25 cellular contexts compared by ENCODE assay signal in genomic region chr2:27154990-27155615, GRCh38. TPM values are rescaled to one million over a fixed set of nuclear protein-coding genes. Genes with fewer than 3 reads are reported as not detected.
"Had no signal": no experiment of that assay in that cellular context is flagged by ENCODE, and none has a peak within 500 bp of the region (broad histone marks: within the 10 kb centered on the region; RNA-seq: fewer than 3 reads in every experiment).

No MANE protein-coding gene starts in this region.

- H3K36me3 ChIP-seq: cardiac muscle cell, esophagus squamous epithelium, gastroesophageal sphincter, thoracic aorta had no signal

- H3K9me3 ChIP-seq: esophagus squamous epithelium, gastroesophageal sphincter, thoracic aorta had no signal

- H3K4me3 ChIP-seq: cardiac muscle cell, esophagus squamous epithelium, gastroesophageal sphincter, thoracic aorta had no signal

- H3K4me1 ChIP-seq: esophagus squamous epithelium, gastroesophageal sphincter had no signal

- H3K27me3 ChIP-seq: cardiac muscle cell had no signal

- DNase-seq: activated CD4-positive, alpha-beta memory T cell treated with anti-CD3 and anti-CD28 coated beads for 36 hours; activated CD4-positive, alpha-beta T cell treated with anti-CD3 and anti-CD28 coated beads for 48 hours; activated CD4-positive, CD25-positive, alpha-beta regulatory T cell; activated naive CD4-positive, alpha-beta T cell treated with Interleukin-2 at 50 U/mL for 16 hours; activated naive CD8-positive, alpha-beta T cell treated with anti-CD3 and anti-CD28 coated beads, Interleukin-2, amount 10 ng/mL, durations not matched to agents 7 days and 5 days; activated T-cell treated with anti-CD3 and anti-CD28 coated beads, Interleukin-2, amount 50 U/mL, for 48 hours; amniotic stem cell; effector CD4-positive, alpha-beta T cell; esophagus squamous epithelium; hypothalamus; left ventricle myocardium superior; retina; stimulated activated CD4-positive, alpha-beta T cell treated with anti-CD3 and anti-CD28 coated beads, Interleukin-2, amount 100 ng/mL, for 48 hours; stimulated activated CD8-positive, alpha-beta memory T cell treated with anti-CD3 and anti-CD28 coated beads, Interleukin-4, amount 100 ng/mL, for 48 hours; stimulated activated naive B cell treated with anti-CD40 and anti-IgM and Interleukin-4, amounts not matched to agents 10 μg/mL and 1 μg/mL and 100 μg/mL, for 72 hours; SW 1271; T-helper 17 cell had no signal

- ATAC-seq: gastroesophageal sphincter; left ventricle myocardium superior; stimulated activated naive B cell treated with anti-CD40 and anti-IgM and Interleukin-4, amounts not matched to agents 10 μg/mL and 1 μg/mL and 100 μg/mL, for 72 hours; T-helper 17 cell had no signal

- H3K27ac ChIP-seq: cardiac muscle cell, esophagus squamous epithelium, gastroesophageal sphincter, thoracic aorta had no signal

RNA-seq across cellular contexts. Expression of gene TCF23, which starts 6.3 kb away (rescaled TPM):
- total RNA-seq: activated CD4-positive, alpha-beta memory T cell treated with anti-CD3 and anti-CD28 coated beads for 36 hours; activated naive CD8-positive, alpha-beta T cell treated with anti-CD3 and anti-CD28 coated beads, Interleukin-2, amount 10 ng/mL, durations not matched to agents 7 days and 5 days; cardiac muscle cell; chondrocyte; esophagus squamous epithelium; myocyte; progenitor cell of endocrine pancreas; T-helper 17 cell; thoracic aorta had no signal
- polyA plus RNA-seq: cardiac muscle cell, neural cell had no signal

RNA-seq across cellular contexts. Expression of gene PRR30, which starts 15.9 kb away (rescaled TPM):
- total RNA-seq: activated CD4-positive, alpha-beta memory T cell treated with anti-CD3 and anti-CD28 coated beads for 36 hours; activated naive CD8-positive, alpha-beta T cell treated with anti-CD3 and anti-CD28 coated beads, Interleukin-2, amount 10 ng/mL, durations not matched to agents 7 days and 5 days; cardiac muscle cell; chondrocyte; esophagus squamous epithelium; gastroesophageal sphincter; left ventricle myocardium superior; myocyte; omental fat pad; progenitor cell of endocrine pancreas; T-helper 17 cell; thoracic aorta had no signal
- polyA plus RNA-seq: cardiac muscle cell, neural cell had no signal

RNA-seq across cellular contexts. Expression of gene ABHD1, which starts 31.5 kb away (rescaled TPM):
- total RNA-seq: esophagus squamous epithelium, myocyte had no signal
- polyA plus RNA-seq: neural cell had no signal

RNA-seq across cellular contexts. Expression of gene CGREF1, which starts 36.2 kb away (rescaled TPM):
- total RNA-seq: T-helper 17 cell had no signal
